ENCODE assay signal across 23 cellular contexts in genomic region chr1:47561523-47562007, GRCh38.
DNase-seq lines count a peak whose midpoint lies in the region; ATAC-seq and TF ChIP-seq lines count a peak whose summit lies in the region.
"Had no signal": no experiment of that assay in that cellular context is flagged by ENCODE, and none has a peak within 500 bp of the region (broad histone marks: within the 10 kb centered on the region; RNA-seq: fewer than 3 reads in every experiment).

No MANE protein-coding gene starts in this region.

- no TSS peak for BruUV-seq in Calu3 (replicated peaks; lab: Mats Ljungman, UMichigan)

- no peak overlapping the region for H2BK120ac ChIP-seq in mesenchymal stem cell (ENCODE audit: low read depth, low read length)

- no peak overlapping the region for H3K14ac ChIP-seq in mesenchymal stem cell (ENCODE audit: low read length in 2 of 2)

- H2BK12ac ChIP-seq in mesenchymal stem cell (ENCODE audit: low read length in 2 of 2), result no peak overlapping the region

- intact Hi-C loops in Calu3 (cut with micrococcal nuclease; ENCODE audit: unreplicated experiment), result no loop called here
- intact Hi-C loops in activated CD4-positive, alpha-beta T cell treated with anti-CD3 and anti-CD28 coated beads, Interleukin-2, amount 10 ng/mL, durations not matched to agents 24 days and 14 days (cut with micrococcal nuclease), result no loop called here

- H3K36me3 ChIP-seq in mesenchymal stem cell (ENCODE audit: control insufficient read depth in 1 of 2, insufficient read depth in 2 of 2, low read depth in 1 of 2, low read length in 2 of 2), result no peaks in the 10 kb centered on the region
- H3K36me3 ChIP-seq: prostate gland, tibial artery had no signal

- no peak overlapping the region for H3K4me3 ChIP-seq in mesenchymal stem cell (ENCODE audit: insufficient read depth in 1 of 2, low read depth in 1 of 2, low read length in 2 of 2)
- H3K4me3 ChIP-seq: prostate gland, tibial artery had no signal

- H3K9ac ChIP-seq in mesenchymal stem cell (ENCODE audit: low read length), result no peak overlapping the region

- no peaks in the 10 kb centered on the region for H3K9me3 ChIP-seq in mesenchymal stem cell (ENCODE audit: control insufficient read depth, low read length)
- H3K9me3 ChIP-seq: prostate gland, tibial artery had no signal

- no peaks in the 10 kb centered on the region for H3K27me3 Mint-ChIP-seq in Calu3 (ENCODE audit: unreplicated experiment)
- H3K27me3 Mint-ChIP-seq in activated CD4-positive, alpha-beta T cell treated with anti-CD3 and anti-CD28 coated beads, Interleukin-2, amount 10 ng/mL, durations not matched to agents 24 days and 14 days, result peaks cover 11% of the 10 kb centered on the region

- no peak overlapping the region for H2BK15ac ChIP-seq in mesenchymal stem cell (ENCODE audit: low read depth, poor library complexity, severe bottlenecking)

- no peak overlapping the region for H3K4me2 ChIP-seq in mesenchymal stem cell (ENCODE audit: low read length, poor library complexity, severe bottlenecking)

- H3K4me1 ChIP-seq in mesenchymal stem cell (ENCODE audit: control insufficient read depth, insufficient read depth, low read depth, low read length), result no peaks in the 10 kb centered on the region
- H3K4me1 ChIP-seq: prostate gland had no signal

- no peak for DNase-seq in Calu3
- peak; percentile 36 for DNase-seq in M059J (ENCODE audit: low read depth)
- peak; percentile 79 for DNase-seq in epithelial cell of prostate (ENCODE audit: low read depth, low spot score)
- DNase-seq in mesenchymal stem cell, result peak; percentile 6
- DNase-seq in ureter (ENCODE audit: low spot score), result no peak
- DNase-seq in activated CD4-positive, alpha-beta T cell treated with anti-CD3 and anti-CD28 coated beads, Interleukin-2, amount 10 ng/mL, durations not matched to agents 24 days and 14 days, result no peak
- DNase-seq: activated CD4-positive, alpha-beta T cell treated with anti-CD3 and anti-CD28 coated beads, Interleukin-2, amount 50 U/mL, for 4 hours; activated effector memory CD4-positive, alpha-beta T cell treated with anti-CD3 and anti-CD28 coated beads, Interleukin-2, amount 50 U/mL, for 16 hours; CD4-positive, CD25-positive, alpha-beta regulatory T cell; DMS53; foreskin fibroblast; HCEC 1CT; left colon; NCI-H146; stimulated activated CD4-positive, alpha-beta T cell treated with anti-CD3 and anti-CD28 coated beads, Interleukin-4, amount 100 ng/mL, for 24 hours; tibial artery had no signal

- H2AK5ac ChIP-seq in mesenchymal stem cell (ENCODE audit: low read length, severe bottlenecking), result no peak overlapping the region

- H3K4me3 Mint-ChIP-seq in Calu3 (ENCODE audit: low read depth, unreplicated experiment), result peak overlapping the region; percentile 39
- no peak overlapping the region for H3K4me3 Mint-ChIP-seq in activated CD4-positive, alpha-beta T cell treated with anti-CD3 and anti-CD28 coated beads, Interleukin-2, amount 10 ng/mL, durations not matched to agents 24 days and 14 days
- H3K4me3 Mint-ChIP-seq: CD4-positive, CD25-positive, alpha-beta regulatory T cell; dendritic cell treated with granulocyte-macrophage colony-stimulating factor and Interleukin-4, amounts not matched to agents 40 ng/mL and 50 ng/mL, for 4 days; neural crest cell; stimulated activated naive CD8-positive, alpha-beta T cell treated with anti-CD3 and anti-CD28 coated beads, Interleukin-15, Interleukin-2, amounts not matched to agents 100 ng/mL and 50 ng/mL, for 24 hours; T-helper 1 cell treated with Interleukin-12 subunit alpha and Interleukin-12 subunit beta and Interleukin-4 antibody, amounts not matched to agents 30 μg/mL and 1 μg/mL, for 36 hours had no signal

- 75% methylated on average over 2 of the region's 2 CpGs for WGBS in mesenchymal stem cell

- peak overlapping the region; percentile 82 for H3K27ac Mint-ChIP-seq in Calu3 (ENCODE audit: unreplicated experiment)
- H3K27ac Mint-ChIP-seq in activated CD4-positive, alpha-beta T cell treated with anti-CD3 and anti-CD28 coated beads, Interleukin-2, amount 10 ng/mL, durations not matched to agents 24 days and 14 days, result no peak overlapping the region
- H3K27ac Mint-ChIP-seq: CD4-positive, CD25-positive, alpha-beta regulatory T cell; dendritic cell treated with granulocyte-macrophage colony-stimulating factor and Interleukin-4, amounts not matched to agents 40 ng/mL and 50 ng/mL, for 4 days; stimulated activated naive CD8-positive, alpha-beta T cell treated with anti-CD3 and anti-CD28 coated beads, Interleukin-15, Interleukin-2, amounts not matched to agents 100 ng/mL and 50 ng/mL, for 24 hours; T-helper 1 cell treated with Interleukin-12 subunit alpha and Interleukin-12 subunit beta and Interleukin-4 antibody, amounts not matched to agents 30 μg/mL and 1 μg/mL, for 36 hours had no signal

- no peaks in the 10 kb centered on the region for H3K9me3 Mint-ChIP-seq in Calu3 (ENCODE audit: low read depth, unreplicated experiment)
- H3K9me3 Mint-ChIP-seq in activated CD4-positive, alpha-beta T cell treated with anti-CD3 and anti-CD28 coated beads, Interleukin-2, amount 10 ng/mL, durations not matched to agents 24 days and 14 days, result no peaks in the 10 kb centered on the region
- H3K9me3 Mint-ChIP-seq: dendritic cell treated with granulocyte-macrophage colony-stimulating factor and Interleukin-4, amounts not matched to agents 40 ng/mL and 50 ng/mL, for 4 days; neural crest cell; stimulated activated naive CD8-positive, alpha-beta T cell treated with anti-CD3 and anti-CD28 coated beads, Interleukin-15, Interleukin-2, amounts not matched to agents 100 ng/mL and 50 ng/mL, for 24 hours; T-helper 1 cell treated with Interleukin-12 subunit alpha and Interleukin-12 subunit beta and Interleukin-4 antibody, amounts not matched to agents 30 μg/mL and 1 μg/mL, for 36 hours had no signal

- H3K27me3 ChIP-seq in mesenchymal stem cell (ENCODE audit: control insufficient read depth in 1 of 2, insufficient read depth in 1 of 2, low read length in 2 of 2), result peaks cover 24 to 50% of the 10 kb centered on the region in 2 experiments
- H3K27me3 ChIP-seq: tibial artery had no signal

- no peak overlapping the region for H2AFZ ChIP-seq in mesenchymal stem cell (ENCODE audit: low read depth, low read length)

- no peak overlapping the region for H3K18ac ChIP-seq in mesenchymal stem cell (ENCODE audit: low read depth in 1 of 2, low read length in 2 of 2)

- peaks cover 65% of the 10 kb centered on the region for H3K4me1 Mint-ChIP-seq in Calu3 (ENCODE audit: low read depth, unreplicated experiment)
- H3K4me1 Mint-ChIP-seq in activated CD4-positive, alpha-beta T cell treated with anti-CD3 and anti-CD28 coated beads, Interleukin-2, amount 10 ng/mL, durations not matched to agents 24 days and 14 days, result peaks cover 4% of the 10 kb centered on the region
- H3K4me1 Mint-ChIP-seq: CD4-positive, CD25-positive, alpha-beta regulatory T cell had no signal

- no peaks in the 10 kb centered on the region for H3K79me1 ChIP-seq in mesenchymal stem cell (replicated peaks; ENCODE audit: low read length, poor library complexity, severe bottlenecking)

- TF ChIP-seq CTCF in Calu3 (IDR thresholded peaks at IDR 0.05; ENCODE audit: unreplicated experiment), result no peak

- no peak overlapping the region for H4K91ac ChIP-seq in mesenchymal stem cell (ENCODE audit: low read length)

- CTCF ChIA-PET in Calu3 (lab: Charles Lee), result no interaction called here

- H3K4ac ChIP-seq in mesenchymal stem cell (ENCODE audit: low read depth in 1 of 2, low read length in 2 of 2), result no peak overlapping the region

- peaks cover 11% of the 10 kb centered on the region for H3K36me3 Mint-ChIP-seq in Calu3 (ENCODE audit: insufficient read depth, unreplicated experiment)
- no peaks in the 10 kb centered on the region for H3K36me3 Mint-ChIP-seq in activated CD4-positive, alpha-beta T cell treated with anti-CD3 and anti-CD28 coated beads, Interleukin-2, amount 10 ng/mL, durations not matched to agents 24 days and 14 days (ENCODE audit: low read depth)
- H3K36me3 Mint-ChIP-seq: CD4-positive, CD25-positive, alpha-beta regulatory T cell had no signal

- no peak overlapping the region for H2BK5ac ChIP-seq in mesenchymal stem cell (ENCODE audit: low read depth, low read length, poor library complexity, severe bottlenecking)

- H3K27ac ChIP-seq in epithelial cell of prostate (peak overlapping the region; percentile 67), mesenchymal stem cell (ENCODE audit: low read length, poor library complexity, severe bottlenecking) (no peak overlapping the region)
- H3K27ac ChIP-seq: prostate gland had no signal

- ATAC-seq in HG02763 (IDR thresholded peaks at IDR 0.05; ENCODE audit: unreplicated experiment) (no peak), HG03342 (IDR thresholded peaks at IDR 0.05; ENCODE audit: unreplicated experiment) (no peak)
- ATAC-seq: left colon had no signal

- H4K8ac ChIP-seq in mesenchymal stem cell (ENCODE audit: low read length), result no peak overlapping the region

- H3K23ac ChIP-seq in mesenchymal stem cell (ENCODE audit: low read length in 2 of 2), result peak overlapping the region in 1 of 2 experiments; percentile 30

Comparison
In these comparisons a context has a peak if more than half of its experiments do, and no peak if none do; other contexts are left out.
1. DNase-seq: peak in M059J (single experiment), epithelial cell of prostate (single experiment) and mesenchymal stem cell (single experiment); none in Calu3 (single experiment), ureter (single experiment) and activated CD4-positive, alpha-beta T cell treated with anti-CD3 and anti-CD28 coated beads, Interleukin-2, amount 10 ng/mL, durations not matched to agents 24 days and 14 days (single experiment).